ENCODE assay signal across 12 cellular contexts in the genomic region with DNA sequence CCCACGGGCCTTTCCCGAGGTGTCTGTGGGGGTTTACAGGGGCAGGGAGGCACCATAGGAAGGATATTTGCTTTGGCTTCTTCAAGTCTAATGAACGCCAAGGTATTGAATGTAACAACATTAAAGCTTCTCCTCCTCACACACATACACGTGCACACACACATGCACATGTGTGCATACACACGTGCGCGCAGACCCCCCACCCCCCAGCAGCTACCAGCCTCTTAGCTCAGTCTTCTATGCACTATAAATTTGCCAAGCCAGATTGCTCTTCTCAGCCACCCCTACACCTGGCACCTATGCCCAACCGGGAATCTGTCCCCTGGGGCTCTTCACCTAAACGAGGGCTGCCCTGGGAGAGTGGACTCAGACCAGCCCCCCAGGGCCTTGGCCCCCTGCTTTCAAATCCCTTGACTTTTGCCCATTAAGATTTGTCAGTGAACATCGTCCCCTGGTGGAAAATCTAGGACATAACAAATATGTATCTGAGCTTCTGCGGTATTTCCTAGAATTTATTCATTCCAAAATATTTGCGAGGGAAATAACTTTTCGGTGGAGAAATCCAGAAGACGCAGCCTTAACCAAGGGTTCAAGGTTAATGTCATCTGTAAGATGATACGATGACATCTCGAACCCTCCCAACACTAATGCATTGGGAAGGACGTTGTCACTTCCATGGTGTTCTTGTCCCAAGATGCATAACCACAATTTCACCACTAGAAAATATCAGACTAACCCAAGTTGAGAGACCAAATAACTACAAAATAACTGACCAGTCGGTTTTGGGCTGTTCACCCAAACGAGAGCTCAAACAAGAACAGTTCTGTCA.
DNase-seq lines count a peak whose midpoint lies in the region; ATAC-seq and TF ChIP-seq lines count a peak whose summit lies in the region.
"Had no signal": no experiment of that assay in that cellular context is flagged by ENCODE, and none has a peak within 500 bp of the region (broad histone marks: within the 10 kb centered on the region; RNA-seq: fewer than 3 reads in every experiment).

No MANE protein-coding gene starts in this region.

- no peaks in the 10 kb centered on the region for H4K20me1 ChIP-seq in OCI-LY1 (ENCODE audit: insufficient read depth, low read length)

- no peak overlapping the region for H2AFZ ChIP-seq in OCI-LY1 (ENCODE audit: low read length)

- H3K79me2 ChIP-seq in OCI-LY1 (ENCODE audit: insufficient read depth, low read length), result no peaks in the 10 kb centered on the region

- no peak overlapping the region for H3K4me2 ChIP-seq in OCI-LY1 (ENCODE audit: low read length)

- H3K4me3 ChIP-seq in heart left ventricle (no peak overlapping the region), right atrium auricular region (no peak overlapping the region), OCI-LY1 (ENCODE audit: low read depth, low read length, poor library complexity, severe bottlenecking) (no peak overlapping the region), epithelial cell of proximal tubule (ENCODE audit: low read depth, low read length) (no peak overlapping the region), upper lobe of right lung (no peak overlapping the region)
- no peak overlapping the region for H3K4me3 ChIP-seq in effector memory CD4-positive, alpha-beta T cell (ENCODE audit: insufficient read depth, low read depth, low read length, poor library complexity, severe bottlenecking)

- TF ChIP-seq CTCF in heart left ventricle (IDR thresholded peaks at IDR 0.05), result peak in 7 of 12 donors; percentile 15 to 39 (median 32)
- peak in 1 of 2 donors; percentile 54 for TF ChIP-seq CTCF in right atrium auricular region (IDR thresholded peaks at IDR 0.05)
- TF ChIP-seq CTCF in OCI-LY1 (IDR thresholded peaks at IDR 0.05; ENCODE audit: low read length), result peak; percentile 59
- peak; percentile 50 for TF ChIP-seq CTCF in epithelial cell of proximal tubule (conservative IDR thresholded peaks at IDR 0.05; ENCODE audit: low read depth, low read length)
- peak; percentile 36 for TF ChIP-seq CTCF in upper lobe of right lung (IDR thresholded peaks at IDR 0.05)

- DNase-seq in heart left ventricle, result no peak
- DNase-seq in right atrium auricular region (ENCODE audit: low spot score), result no peak
- no peak for DNase-seq in epithelial cell of proximal tubule (ENCODE audit: low read depth)
- no peak for DNase-seq in upper lobe of right lung
- no peak for DNase-seq in effector memory CD4-positive, alpha-beta T cell
- DNase-seq in NCI-H2081 treated with DMSO at 0.1 percent for 48 hours (lab: John Stamatoyannopoulos, UW), result no peak
- no peak for DNase-seq in GF-D8 (lab: John Stamatoyannopoulos, UW)
- DNase-seq: activated CD4-positive, alpha-beta memory T cell treated with anti-CD3 and anti-CD28 coated beads, Interleukin-2, amount 10 ng/mL, durations not matched to agents 7 days and 5 days; hypothalamus; RPMI8226 had no signal

- H3K27me3 ChIP-seq in heart left ventricle, result no peaks in the 10 kb centered on the region
- H3K27me3 ChIP-seq in right atrium auricular region, result no peaks in the 10 kb centered on the region
- H3K27me3 ChIP-seq in OCI-LY1 (ENCODE audit: insufficient read depth, low read length), result no peaks in the 10 kb centered on the region
- no peaks in the 10 kb centered on the region for H3K27me3 ChIP-seq in upper lobe of right lung
- no peaks in the 10 kb centered on the region for H3K27me3 ChIP-seq in effector memory CD4-positive, alpha-beta T cell (replicated peaks; ENCODE audit: control insufficient read depth, insufficient read depth, low read length, poor library complexity, severe bottlenecking)
- H3K27me3 ChIP-seq: neutrophil had no signal

- no peak overlapping the region for H3K27ac ChIP-seq in heart left ventricle
- no peak overlapping the region for H3K27ac ChIP-seq in right atrium auricular region
- no peak overlapping the region for H3K27ac ChIP-seq in OCI-LY1 (ENCODE audit: low read depth, low read length, poor library complexity, severe bottlenecking)
- H3K27ac ChIP-seq in upper lobe of right lung, result no peak overlapping the region
- no peak overlapping the region for H3K27ac ChIP-seq in effector memory CD4-positive, alpha-beta T cell (ENCODE audit: insufficient read depth, low read length, poor library complexity, severe bottlenecking)
- H3K27ac ChIP-seq: neutrophil had no signal

- TF ChIP-seq POLR2A in heart left ventricle (IDR thresholded peaks at IDR 0.05), result no peak

- H3K9me3 ChIP-seq in heart left ventricle (no peaks in the 10 kb centered on the region), right atrium auricular region (no peaks in the 10 kb centered on the region), OCI-LY1 (ENCODE audit: low read length) (no peaks in the 10 kb centered on the region), upper lobe of right lung (no peaks in the 10 kb centered on the region)
- H3K9me3 ChIP-seq in effector memory CD4-positive, alpha-beta T cell (ENCODE audit: control insufficient read depth, low read length), result no peaks in the 10 kb centered on the region
- H3K9me3 ChIP-seq: neutrophil had no signal

- no peak overlapping the region for H3K9ac ChIP-seq in OCI-LY1 (ENCODE audit: low read length)

- intact Hi-C loops in heart left ventricle (cut with DNase I) (no loop called here), upper lobe of right lung (cut with DNase I) (no loop called here)

- H3F3A ChIP-seq in OCI-LY1 (ENCODE audit: insufficient read depth, low read length), result no peaks in the 10 kb centered on the region

- H3K4me1 ChIP-seq in heart left ventricle (no peaks in the 10 kb centered on the region), right atrium auricular region (no peaks in the 10 kb centered on the region), OCI-LY1 (ENCODE audit: insufficient read depth, low read length, severe bottlenecking) (no peaks in the 10 kb centered on the region), upper lobe of right lung (no peaks in the 10 kb centered on the region)
- H3K4me1 ChIP-seq in effector memory CD4-positive, alpha-beta T cell (ENCODE audit: control insufficient read depth, insufficient read depth, low read length, poor library complexity, severe bottlenecking), result no peaks in the 10 kb centered on the region

- WGBS in heart left ventricle, 4 donors, result 79 to 85% (median 83%) methylated on average over 19 of the region's 19 CpGs

- no peaks in the 10 kb centered on the region for H3K9me2 ChIP-seq in OCI-LY1 (ENCODE audit: low read depth, low read length)

- ATAC-seq in heart left ventricle, result no peak
- ATAC-seq in upper lobe of right lung, result no peak

- H3K36me3 ChIP-seq in heart left ventricle, result peaks cover 0 to 3% (median 0%) of the 10 kb centered on the region in 9 donors
- H3K36me3 ChIP-seq in right atrium auricular region, result no peaks in the 10 kb centered on the region
- H3K36me3 ChIP-seq in OCI-LY1 (ENCODE audit: insufficient read depth, low read length), result no peaks in the 10 kb centered on the region
- H3K36me3 ChIP-seq in upper lobe of right lung, result peaks cover 5% of the 10 kb centered on the region
- H3K36me3 ChIP-seq in effector memory CD4-positive, alpha-beta T cell (ENCODE audit: control insufficient read depth, insufficient read depth, low read length), result no peaks in the 10 kb centered on the region
